11 cellular contexts compared by ENCODE assay signal in the genomic region with DNA sequence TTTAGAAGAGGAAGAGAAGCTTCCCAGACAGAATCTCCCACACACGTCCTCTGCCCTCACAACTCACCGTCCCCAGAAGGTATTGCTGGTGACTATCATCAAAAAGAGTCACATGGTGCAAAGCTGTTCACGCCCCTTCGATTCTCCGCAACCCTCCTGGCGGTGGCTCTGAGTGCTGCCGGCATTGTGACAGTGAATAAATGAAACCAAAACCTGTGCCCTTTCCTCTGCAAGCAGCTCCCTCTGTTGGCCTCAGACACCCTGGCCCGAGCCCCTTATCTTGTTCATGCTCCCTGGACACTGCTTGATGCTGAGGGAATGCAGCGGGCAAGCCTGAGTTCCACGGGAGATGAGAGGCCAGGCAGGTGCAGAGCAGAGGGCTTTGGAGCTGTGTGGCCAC.
DNase-seq lines count a peak whose midpoint lies in the region; ATAC-seq and TF ChIP-seq lines count a peak whose summit lies in the region.
"Had no signal": no experiment of that assay in that cellular context is flagged by ENCODE, and none has a peak within 500 bp of the region (broad histone marks: within the 10 kb centered on the region; RNA-seq: fewer than 3 reads in every experiment).

No MANE protein-coding gene starts in this region.

- intact Hi-C loops in left ventricle myocardium inferior (cut with micrococcal nuclease) = no loop called here

- DNase-seq in GM10248 (ENCODE audit: extremely low spot score) = no peak
- DNase-seq in T-helper 17 cell = peak in 1 of 3 donors; percentile 16
- DNase-seq in stimulated activated CD4-positive, alpha-beta T cell treated with anti-CD3 and anti-CD28 coated beads, Interleukin-12 subunit alpha, Interleukin-12 subunit beta, amount 100 ng/mL, for 24 hours (ENCODE audit: low read depth in 2 of 2) = peak; percentile 11 to 17
- DNase-seq in left ventricle myocardium inferior = no peak
- DNase-seq: NCI-H2081 treated with DMSO at 0.1 percent for 48 hours had no signal

- H3K4me3 ChIP-seq in left ventricle myocardium inferior = no peak overlapping the region

- CTCF ChIA-PET in GM10248 (lab: Yijun Ruan, JAX) = no interaction called here

- peaks cover 21% of the 10 kb centered on the region for H3K27me3 Mint-ChIP-seq in T-helper 17 cell
- H3K27me3 Mint-ChIP-seq in activated naive CD8-positive, alpha-beta T cell = no peaks in the 10 kb centered on the region

- H3K36me3 ChIP-seq in left ventricle myocardium inferior = no peaks in the 10 kb centered on the region

- H3K4me1 ChIP-seq in left ventricle myocardium inferior = no peaks in the 10 kb centered on the region
- H3K4me1 ChIP-seq: Caco-2 had no signal

- peaks cover 99% of the 10 kb centered on the region for H3K27me3 ChIP-seq in left ventricle myocardium inferior (ENCODE audit: low read depth)

- TF ChIP-seq CTCF in GM10248 (IDR thresholded peaks at IDR 0.05; ENCODE audit: control extremely low read depth, extremely low read depth, low read depth, missing control alignments) = peak; percentile 12
- no peak for TF ChIP-seq CTCF in left ventricle myocardium inferior (IDR thresholded peaks at IDR 0.05; ENCODE audit: borderline replicate concordance)

- peaks cover 8% of the 10 kb centered on the region for H3K4me1 Mint-ChIP-seq in T-helper 17 cell
- peaks cover 14% of the 10 kb centered on the region for H3K4me1 Mint-ChIP-seq in activated naive CD8-positive, alpha-beta T cell (ENCODE audit: low read depth)

- H3K36me3 Mint-ChIP-seq in T-helper 17 cell (ENCODE audit: low read depth) = no peaks in the 10 kb centered on the region
- no peaks in the 10 kb centered on the region for H3K36me3 Mint-ChIP-seq in activated naive CD8-positive, alpha-beta T cell

- no peak overlapping the region for H3K27ac ChIP-seq in left ventricle myocardium inferior (replicated peaks)
- H3K27ac ChIP-seq: VCaP had no signal

- H3K9me3 ChIP-seq in T-helper 17 cell (ENCODE audit: control insufficient read depth, low read length, poor library complexity, severe bottlenecking) (no peaks in the 10 kb centered on the region), left ventricle myocardium inferior (replicated peaks) (no peaks in the 10 kb centered on the region)
- H3K9me3 ChIP-seq: Caco-2 had no signal

- ATAC-seq in T-helper 17 cell (peak; percentile 73), HG03342 (IDR thresholded peaks at IDR 0.05; ENCODE audit: unreplicated experiment) (no peak), GM19324 (IDR thresholded peaks at IDR 0.05; ENCODE audit: low FRiP score, unreplicated experiment) (no peak), HG02610 (IDR thresholded peaks at IDR 0.05; ENCODE audit: unreplicated experiment) (no peak)

- POLR2A ChIA-PET in GM10248 (lab: Yijun Ruan, JAX) = no interaction called here

- H3K4me3 Mint-ChIP-seq in T-helper 17 cell = no peak overlapping the region
- H3K4me3 Mint-ChIP-seq in activated naive CD8-positive, alpha-beta T cell = peak overlapping the region; percentile 17

- H3K9me3 Mint-ChIP-seq in activated naive CD8-positive, alpha-beta T cell (ENCODE audit: low read depth) = no peaks in the 10 kb centered on the region

- no peak overlapping the region for H3K27ac Mint-ChIP-seq in T-helper 17 cell
- no peak overlapping the region for H3K27ac Mint-ChIP-seq in activated naive CD8-positive, alpha-beta T cell

Comparison
In these comparisons a context has a peak if more than half of its experiments do, and no peak if none do; other contexts are left out.
1. DNase-seq: peak in stimulated activated CD4-positive, alpha-beta T cell treated with anti-CD3 and anti-CD28 coated beads, Interleukin-12 subunit alpha, Interleukin-12 subunit beta, amount 100 ng/mL, for 24 hours (2 of 2); none in GM10248 (single experiment) and left ventricle myocardium inferior (single experiment).